ENCODE assay signal across 20 cellular contexts in genomic region chr11:74268451-74268850, GRCh38. TPM values are rescaled to one million over a fixed set of nuclear protein-coding genes. Genes with fewer than 3 reads are reported as not detected.
DNase-seq lines count a peak whose midpoint lies in the region; ATAC-seq and TF ChIP-seq lines count a peak whose summit lies in the region.
"Had no signal": no experiment of that assay in that cellular context is flagged by ENCODE, and none has a peak within 500 bp of the region (broad histone marks: within the 10 kb centered on the region; RNA-seq: fewer than 3 reads in every experiment).

No MANE protein-coding gene starts in this region.

- no peaks in the 10 kb centered on the region for H3K79me2 ChIP-seq in PC-3 (ENCODE audit: low read length)

- H3K4me3 ChIP-seq in PC-3 (ENCODE audit: low read length) (no peak overlapping the region), epithelial cell of esophagus (ENCODE audit: low read length) (no peak overlapping the region), stomach (no peak overlapping the region)
- H3K4me3 ChIP-seq: K562 had no signal

- no peaks in the 10 kb centered on the region for H3K36me3 ChIP-seq in PC-3 (ENCODE audit: low read depth, low read length)
- H3K36me3 ChIP-seq in stomach, result no peaks in the 10 kb centered on the region
- H3K36me3 ChIP-seq: BE2C had no signal

- no peak for TF ChIP-seq EP300 in stomach (IDR thresholded peaks at IDR 0.05)

- H3K4me2 ChIP-seq in PC-3 (ENCODE audit: low read length), result no peak overlapping the region

- DNase-seq in NCI-H82 (lab: John Stamatoyannopoulos, UW) (peak; percentile 21), NCI-H82 treated with DMSO at 0.1 percent for 48 hours (lab: John Stamatoyannopoulos, UW; ENCODE audit: unreplicated experiment) (no peak), PC-3 (peak; percentile 43), epithelial cell of esophagus (ENCODE audit: low read depth) (peak; percentile 76), mucosa of gallbladder (ENCODE audit: low spot score) (no peak), stomach (no peak)
- DNase-seq: 8988T; BE2C; Calu3; CD8-positive, alpha-beta T cell; GOT3; MV-4-11; NCI-H187 treated with DMSO at 0.1 percent for 48 hours; NCI-H446; RPMI8226 had no signal

- H3K9me2 ChIP-seq in PC-3 (replicated peaks; ENCODE audit: low read length), result no peaks in the 10 kb centered on the region

- WGBS in stomach, 5 donors, result 74 to 90% (median 82%) methylated on average over 4 of the region's 4 CpGs

- H3K9ac ChIP-seq in PC-3 (ENCODE audit: low read length), result no peak overlapping the region

- no peak overlapping the region for H3K27ac ChIP-seq in PC-3 (ENCODE audit: low read length)
- H3K27ac ChIP-seq in stomach, result no peak overlapping the region

- H3K9me3 ChIP-seq in PC-3 (ENCODE audit: low read length), result no peaks in the 10 kb centered on the region
- H3K9me3 ChIP-seq in stomach, result no peaks in the 10 kb centered on the region
- H3K9me3 ChIP-seq: BE2C had no signal

- H3K4me1 ChIP-seq in PC-3 (ENCODE audit: insufficient read depth, low read length) (peaks cover 7% of the 10 kb centered on the region; the same call in 1 of the 2 replicates), stomach (peaks cover 0 to 4% (median 0%) of the 10 kb centered on the region in 4 donors)
- H3K4me1 ChIP-seq: BE2C had no signal

- no peaks in the 10 kb centered on the region for H3F3A ChIP-seq in PC-3 (ENCODE audit: low read length, unreplicated experiment)

- H4K20me1 ChIP-seq in PC-3 (ENCODE audit: low read length), result no peaks in the 10 kb centered on the region

- TF ChIP-seq CTCF in PC-3 (conservative IDR thresholded peaks at IDR 0.05; ENCODE audit: low read depth, low read length) (no peak), epithelial cell of esophagus (IDR thresholded peaks at IDR 0.05; ENCODE audit: insufficient read depth, low read depth, low read length, missing control alignments) (no peak), stomach (IDR thresholded peaks at IDR 0.05) (no peak)

- intact Hi-C loops in PC-3 (cut with micrococcal nuclease) (no loop called here), stomach (cut with DNase I; ENCODE audit: low total_unique reads) (no loop called here)

- H3K27me3 ChIP-seq in PC-3 (ENCODE audit: low read length) (no peaks in the 10 kb centered on the region), stomach (no peaks in the 10 kb centered on the region)
- H3K27me3 ChIP-seq: BE2C had no signal

- ATAC-seq in PC-3 (peak; percentile 27; the same call in 1 of the 2 replicates), GM19351 (IDR thresholded peaks at IDR 0.05; ENCODE audit: unreplicated experiment) (no peak), HG02973 (IDR thresholded peaks at IDR 0.05; ENCODE audit: unreplicated experiment) (no peak)
- ATAC-seq: CD8-positive, alpha-beta T cell; HCT116; K562 had no signal

- TF ChIP-seq POLR2A in stomach (IDR thresholded peaks at IDR 0.05), result no peak

- CTCF ChIA-PET in PC-3 (lab: Charles Lee), result no interaction called here

- no TSS peak for BruUV-seq in PC-3 (replicated peaks; lab: Mats Ljungman, UMichigan)

- no peak overlapping the region for H2AFZ ChIP-seq in PC-3 (ENCODE audit: low read length)

- POLR2A ChIA-PET in PC-3 (lab: Charles Lee; ENCODE audit: unreplicated experiment), result no interaction called here

RNA-seq across cellular contexts. Expression of gene P4HA3, which starts 43.0 kb away (rescaled TPM):
- 2.0 and 3.7 TPM in 2 replicates for total RNA-seq in PC-3 (2014; rRNA removed)
- 1.0 TPM for total RNA-seq in mucosa of gallbladder
- under 1 TPM in 2 of 5 donors, not detected in 3; 0.55 to 0.87 TPM for total RNA-seq in stomach
- polyA plus RNA-seq in stomach, result 1 to 10 TPM in 1 of 3 donors, under 1 TPM in 1, not detected in 1; 0.28 to 2.6 TPM
- total RNA-seq: Calu3; CD8-positive, alpha-beta T cell; K562; OCI-LY7 had no signal

Comparison
In these comparisons a context has a peak if more than half of its experiments do, and no peak if none do; other contexts are left out.
1. DNase-seq: peak in NCI-H82 (single experiment), PC-3 (single experiment) and epithelial cell of esophagus (single experiment); none in NCI-H82 treated with DMSO at 0.1 percent for 48 hours (single experiment), mucosa of gallbladder (single experiment) and stomach (single experiment).